18 cellular contexts compared by ENCODE assay signal in genomic region chr9:14383815-14384214, GRCh38.
DNase-seq lines count a peak whose midpoint lies in the region; ATAC-seq, FAIRE-seq and TF ChIP-seq lines count a peak whose summit lies in the region.
"Had no signal": no experiment of that assay in that cellular context is flagged by ENCODE, and none has a peak within 500 bp of the region (broad histone marks: within the 10 kb centered on the region; RNA-seq: fewer than 3 reads in every experiment).

No MANE protein-coding gene starts in this region.

- no peak overlapping the region for H2BK120ac ChIP-seq in H1 (replicated peaks; ENCODE audit: low read depth, low read length)

- H2BK12ac ChIP-seq in H1 (ENCODE audit: low read depth, low read length): no peak overlapping the region

- no peak overlapping the region for H3K14ac ChIP-seq in H1 (ENCODE audit: insufficient read length)

- no peak overlapping the region for H4K91ac ChIP-seq in H1 (replicated peaks; ENCODE audit: insufficient read length, low read length)

- no peaks in the 10 kb centered on the region for H3K79me1 ChIP-seq in H1 (ENCODE audit: low read depth, low read length)

- no peak overlapping the region for H4K8ac ChIP-seq in H1 (ENCODE audit: extremely low read depth, insufficient read depth, low read length)

- no peak for TF ChIP-seq POLR2A in H1 (IDR thresholded peaks at IDR 0.05; ENCODE audit: control extremely low read depth in 1 of 2, low read depth in 2 of 2, low read length in 2 of 2)

- H2AK5ac ChIP-seq in H1 (ENCODE audit: low read depth, low read length): no peak overlapping the region

- H3K4ac ChIP-seq in H1 (replicated peaks; ENCODE audit: insufficient read length, low read depth, low read length): no peak overlapping the region

- H2BK5ac ChIP-seq in H1 (ENCODE audit: low read depth, low read length): no peak overlapping the region

- H3K4me1 Mint-ChIP-seq in neural progenitor cell: no peaks in the 10 kb centered on the region
- H3K4me1 Mint-ChIP-seq: CD14-positive monocyte; CD4-positive, alpha-beta memory T cell had no signal

- H4K5ac ChIP-seq in H1 (ENCODE audit: insufficient read length, low read depth, low read length): no peak overlapping the region

- H3F3A ChIP-seq in neural progenitor cell (ENCODE audit: low read depth): no peaks in the 10 kb centered on the region

- H3K9me3 Mint-ChIP-seq in neural progenitor cell: no peaks in the 10 kb centered on the region
- H3K9me3 Mint-ChIP-seq: CD4-positive, alpha-beta memory T cell; HFFc6 had no signal

- H2BK20ac ChIP-seq in H1 (ENCODE audit: low read length): no peak overlapping the region

- TF ChIP-seq RAD21 in H1 (IDR thresholded peaks at IDR 0.05 in 1 of 2, conservative IDR thresholded peaks at IDR 0.05 in 1 of 2; ENCODE audit: low read depth in 2 of 2, low read length in 2 of 2): no peak

- no peak overlapping the region for H3K27ac ChIP-seq in BLaER1 treated with 17β-estradiol and CSF1 and Interleukin-3, amounts not matched to agents 10 nM and 100 nM
- H3K27ac ChIP-seq in Karpas-422 (ENCODE audit: low read length): peak overlapping the region; percentile 87
- no peak overlapping the region for H3K27ac ChIP-seq in H1 (ENCODE audit: low read depth, low read length)
- peak overlapping the region; percentile 69 for H3K27ac ChIP-seq in psoas muscle
- H3K27ac ChIP-seq in neural progenitor cell: no peak overlapping the region
- H3K27ac ChIP-seq: GM23248, HL-60 had no signal

- H3K56ac ChIP-seq in H1 (replicated peaks; ENCODE audit: insufficient read length, low read depth, low read length): no peak overlapping the region

- no peaks in the 10 kb centered on the region for H3K23me2 ChIP-seq in H1 (ENCODE audit: low read depth, low read length)

- H3K4me2 ChIP-seq in BLaER1 treated with 17β-estradiol and CSF1 and Interleukin-3, amounts not matched to agents 10 nM and 100 nM: peak overlapping the region; percentile 22 to 77 (median 62); a peak in 21 of 22 replicates
- peak overlapping the region; percentile 71 for H3K4me2 ChIP-seq in Karpas-422 (ENCODE audit: low read depth, low read length, poor library complexity, severe bottlenecking)
- no peak overlapping the region for H3K4me2 ChIP-seq in H1 (ENCODE audit: insufficient read depth in 1 of 2, low read depth in 2 of 2, low read length in 2 of 2)
- H3K4me2 ChIP-seq in neural progenitor cell: no peak overlapping the region

- WGBS in H1 (ENCODE audit: extremely low coverage in 1 of 2, insufficient coverage in 1 of 2, insufficient read length in 1 of 2, insufficient replicate concordance in 2 of 2, low coverage in 1 of 2, low lambda C conversion rate in 2 of 2, missing lambda C conversion rate in 1 of 2), 2 experiments: 89% methylated on average over 11 of the region's 13 CpGs; no CpG with 5 or more reads in 1 of the 2 experiments
- WGBS in psoas muscle, 3 donors: 33 to 42% (median 40%) methylated on average over 13 of the region's 13 CpGs

- H2BK15ac ChIP-seq in H1 (ENCODE audit: low read length): no peak overlapping the region

- no peak for FAIRE-seq in H1 (lab: Jason Lieb, UNC)
- FAIRE-seq: GM12878, GM19239 had no signal

- ATAC-seq in psoas muscle (peak; percentile 53 to 62 (median 54)), GM18511 (IDR thresholded peaks at IDR 0.05; ENCODE audit: unreplicated experiment) (no peak)
- ATAC-seq: GM12878, HCT116 had no signal

- POLR2A ChIA-PET in H1 (lab: Charles Lee; ENCODE audit: partially characterized antibody): no interaction called here

- no peak overlapping the region for H3K23ac ChIP-seq in H1 (ENCODE audit: insufficient read length)

- TF ChIP-seq CTCF in H1 (IDR thresholded peaks at IDR 0.05; ENCODE audit: control extremely low read depth in 1 of 3, insufficient read depth in 1 of 3, low read depth in 1 of 3, low read length in 3 of 3): no peak
- no peak for TF ChIP-seq CTCF in psoas muscle (IDR thresholded peaks at IDR 0.05)
- no peak for TF ChIP-seq CTCF in neural progenitor cell (IDR thresholded peaks at IDR 0.05)

- H3K9me2 ChIP-seq in Karpas-422 (replicated peaks; ENCODE audit: insufficient read depth, low read length): no peaks in the 10 kb centered on the region

- no peaks in the 10 kb centered on the region for H4K20me1 ChIP-seq in BLaER1 treated with 17β-estradiol and CSF1 and Interleukin-3, amounts not matched to agents 10 nM and 100 nM
- H4K20me1 ChIP-seq in Karpas-422 (ENCODE audit: insufficient read depth, low read depth, low read length) (no peaks in the 10 kb centered on the region), H1 (replicated peaks in 1 of 2; ENCODE audit: control insufficient read depth in 1 of 2, insufficient read depth in 2 of 2, low read length in 2 of 2) (no peaks in the 10 kb centered on the region), neural progenitor cell (ENCODE audit: low read depth) (no peaks in the 10 kb centered on the region)

- no peak overlapping the region for H3K27ac Mint-ChIP-seq in neural progenitor cell
- H3K27ac Mint-ChIP-seq: CD14-positive monocyte; CD4-positive, alpha-beta memory T cell; HFFc6 had no signal

- H3K9ac ChIP-seq in BLaER1 treated with 17β-estradiol and CSF1 and Interleukin-3, amounts not matched to agents 10 nM and 100 nM: no peak overlapping the region
- H3K9ac ChIP-seq in Karpas-422 (ENCODE audit: low read length): 0 out of 2 replicates have a peak overlapping the region, but pooled peaks have one; percentile 34
- no peak overlapping the region for H3K9ac ChIP-seq in H1 (replicated peaks in 1 of 4; ENCODE audit: extremely low read depth in 1 of 4, low read depth in 3 of 4, low read length in 3 of 4)
- no peak overlapping the region for H3K9ac ChIP-seq in neural progenitor cell
- H3K9ac ChIP-seq: GM23248 had no signal

- H3K4me3 Mint-ChIP-seq in neural progenitor cell: no peak overlapping the region
- H3K4me3 Mint-ChIP-seq: CD14-positive monocyte; CD4-positive, alpha-beta memory T cell; HFFc6 had no signal

- CTCF ChIA-PET in H1 (lab: Charles Lee; ENCODE audit: partially characterized antibody): interaction anchor here (0.6 kb wide), 1 partner anchor 691 kb away, joined by 4 read pairs; no protein-coding TSS in a partner anchor

- no peaks in the 10 kb centered on the region for H3K9me3 ChIP-seq in BLaER1 treated with 17β-estradiol and CSF1 and Interleukin-3, amounts not matched to agents 10 nM and 100 nM (replicated peaks in 1 of 11)
- H3K9me3 ChIP-seq in Karpas-422 (ENCODE audit: low read length) (no peaks in the 10 kb centered on the region), H1 (ENCODE audit: insufficient read depth in 2 of 2, low read depth in 1 of 2, low read length in 1 of 2) (no peaks in the 10 kb centered on the region), psoas muscle (no peaks in the 10 kb centered on the region), neural progenitor cell (ENCODE audit: low read depth) (no peaks in the 10 kb centered on the region)

- H2AFZ ChIP-seq in Karpas-422 (ENCODE audit: low read length) (peak overlapping the region; percentile 62; the same call in 1 of the 2 replicates), H1 (ENCODE audit: low read length) (no peak overlapping the region), neural progenitor cell (replicated peaks) (no peak overlapping the region)
- H2AFZ ChIP-seq: GM23248 had no signal

- H3K18ac ChIP-seq in H1 (ENCODE audit: extremely low read depth, low read length): no peak overlapping the region

- H3K27me3 ChIP-seq in BLaER1 treated with 17β-estradiol and CSF1 and Interleukin-3, amounts not matched to agents 10 nM and 100 nM: no peaks in the 10 kb centered on the region
- no peaks in the 10 kb centered on the region for H3K27me3 ChIP-seq in Karpas-422 (ENCODE audit: low read length)
- no peaks in the 10 kb centered on the region; a peak in 1 of 7 replicates for H3K27me3 ChIP-seq in H1 (replicated peaks in 1 of 4; ENCODE audit: control insufficient read depth in 3 of 4, extremely low read depth in 1 of 4, insufficient read depth in 3 of 4, low read length in 3 of 4)
- H3K27me3 ChIP-seq in psoas muscle (ENCODE audit: insufficient read depth in 3 of 3, low read length in 2 of 3): no peaks in the 10 kb centered on the region
- no peaks in the 10 kb centered on the region for H3K27me3 ChIP-seq in neural progenitor cell
- H3K27me3 ChIP-seq: BE2C had no signal

- no peaks in the 10 kb centered on the region for H3K27me3 Mint-ChIP-seq in neural progenitor cell (ENCODE audit: insufficient read depth, low read depth)

- peaks cover 9 to 31% (median 24%) of the 10 kb centered on the region in 10 experiments for H3K4me1 ChIP-seq in BLaER1 treated with 17β-estradiol and CSF1 and Interleukin-3, amounts not matched to agents 10 nM and 100 nM
- H3K4me1 ChIP-seq in Karpas-422 (ENCODE audit: low read length): peaks cover 44% of the 10 kb centered on the region
- H3K4me1 ChIP-seq in H1 (replicated peaks in 1 of 4; ENCODE audit: control insufficient read depth in 3 of 4, insufficient read depth in 4 of 4, low read length in 3 of 4): no peaks in the 10 kb centered on the region
- peaks cover 16% of the 10 kb centered on the region for H3K4me1 ChIP-seq in psoas muscle
- H3K4me1 ChIP-seq in neural progenitor cell: no peaks in the 10 kb centered on the region
- H3K4me1 ChIP-seq: BE2C had no signal

- H3K36me3 Mint-ChIP-seq in neural progenitor cell: no peaks in the 10 kb centered on the region
- H3K36me3 Mint-ChIP-seq: CD14-positive monocyte; CD4-positive, alpha-beta memory T cell had no signal

- H3K36me3 ChIP-seq in BLaER1 treated with 17β-estradiol and CSF1 and Interleukin-3, amounts not matched to agents 10 nM and 100 nM: no peaks in the 10 kb centered on the region
- H3K36me3 ChIP-seq in Karpas-422 (ENCODE audit: insufficient read depth, low read length): no peaks in the 10 kb centered on the region
- H3K36me3 ChIP-seq in H1 (ENCODE audit: control insufficient read depth in 2 of 4, insufficient read depth in 4 of 4, low read length in 3 of 4): no peaks in the 10 kb centered on the region
- no peaks in the 10 kb centered on the region for H3K36me3 ChIP-seq in psoas muscle (ENCODE audit: insufficient read depth in 1 of 2, low read depth in 1 of 2)
- H3K36me3 ChIP-seq in neural progenitor cell: no peaks in the 10 kb centered on the region
- H3K36me3 ChIP-seq: BE2C had no signal

- TF ChIP-seq EP300 in H1 (IDR thresholded peaks at IDR 0.05; ENCODE audit: borderline replicate concordance in 1 of 2, low read depth in 2 of 2, low read length in 2 of 2): no peak

- intact Hi-C loops in psoas muscle (cut with DNase I): no loop called here

- H3K79me2 ChIP-seq in Karpas-422 (ENCODE audit: low read length): no peaks in the 10 kb centered on the region
- H3K79me2 ChIP-seq in H1 (ENCODE audit: control insufficient read depth in 1 of 2, insufficient read depth in 2 of 2, low read length in 2 of 2): no peaks in the 10 kb centered on the region
- H3K79me2 ChIP-seq in neural progenitor cell (ENCODE audit: low read depth): no peaks in the 10 kb centered on the region

- DNase-seq in Karpas-422: no peak
- no peak for DNase-seq in H1 (ENCODE audit: low read depth in 1 of 2, low spot score in 2 of 2)
- DNase-seq in psoas muscle: no peak
- no peak for DNase-seq in Ammon's horn (ENCODE audit: low spot score)
- DNase-seq in NCI-H146 treated with DMSO at 0.1 percent for 48 hours (lab: John Stamatoyannopoulos, UW; ENCODE audit: unreplicated experiment): no peak
- DNase-seq in neural progenitor cell (ENCODE audit: low spot score): no peak
- DNase-seq: BE2C; CD4-positive, alpha-beta memory T cell; H7; HFFc6 had no signal

- H3K4me3 ChIP-seq in BLaER1 treated with 17β-estradiol and CSF1 and Interleukin-3, amounts not matched to agents 10 nM and 100 nM: no peak overlapping the region
- H3K4me3 ChIP-seq in Karpas-422 (ENCODE audit: low read length) (peak overlapping the region; percentile 38), H1 (ENCODE audit: extremely low read depth in 1 of 4, insufficient read depth in 2 of 4, low read depth in 3 of 4, low read length in 4 of 4) (no peak overlapping the region), psoas muscle (peak overlapping the region; percentile 44), neural progenitor cell (no peak overlapping the region)
- H3K4me3 ChIP-seq: GM12878, GM23248 had no signal

Comparison
In these comparisons a context has a peak if more than half of its experiments do, and no peak if none do; other contexts are left out.
1. H3K27ac ChIP-seq: peak in Karpas-422 (single experiment) and psoas muscle (single experiment); none in BLaER1 treated with 17β-estradiol and CSF1 and Interleukin-3, amounts not matched to agents 10 nM and 100 nM (0 of 11), H1 (single experiment) and neural progenitor cell (single experiment).
2. H3K4me2 ChIP-seq: peak in BLaER1 treated with 17β-estradiol and CSF1 and Interleukin-3, amounts not matched to agents 10 nM and 100 nM (11 of 11) and Karpas-422 (single experiment); none in H1 (0 of 2) and neural progenitor cell (single experiment).
3. H3K4me3 ChIP-seq: peak in Karpas-422 (single experiment) and psoas muscle (single experiment); none in BLaER1 treated with 17β-estradiol and CSF1 and Interleukin-3, amounts not matched to agents 10 nM and 100 nM (0 of 10), H1 (0 of 4) and neural progenitor cell (single experiment).